In the genomic region with DNA sequence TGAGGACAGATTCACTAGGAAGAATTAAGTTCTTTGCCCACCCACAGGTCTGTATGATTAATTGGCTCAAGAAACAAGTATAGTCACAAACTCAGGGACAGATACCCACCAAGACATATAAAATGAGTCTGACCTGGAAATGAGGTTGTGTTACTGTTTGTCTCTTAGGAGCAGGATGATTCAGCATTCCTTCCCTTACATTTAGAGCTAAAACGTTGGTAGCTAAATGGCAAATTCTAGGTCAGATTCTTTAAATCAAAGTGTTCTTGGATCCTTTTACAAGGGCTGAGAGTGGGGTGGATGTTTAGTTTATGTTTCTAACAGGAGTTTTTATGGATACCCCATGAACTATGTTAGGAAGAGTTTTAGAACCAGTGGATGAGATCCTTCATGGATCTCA, we compare ENCODE assay signal across 1 cellular context.
TF ChIP-seq lines count a peak whose summit lies in the region.

No MANE protein-coding gene starts in this region.

TF ChIP-seq in HepG2, 621 proteins besides CTCF, POLR2A, EP300 and RAD21:
- TF ChIP-seq ZNF713 (CRISPR knock-in tag; IDR thresholded peaks at IDR 0.05) (no peak), ZNF7 (CRISPR knock-in tag; IDR thresholded peaks at IDR 0.05) (no peak), PHF5A (CRISPR knock-in tag; IDR thresholded peaks at IDR 0.05; ENCODE audit: low read depth, unreplicated experiment) (no peak), NFYC (CRISPR knock-in tag; IDR thresholded peaks at IDR 0.05) (no peak), ZNF432 (CRISPR knock-in tag; IDR thresholded peaks at IDR 0.05; ENCODE audit: borderline replicate concordance) (no peak), ETV5 (CRISPR knock-in tag; IDR thresholded peaks at IDR 0.05; ENCODE audit: borderline replicate concordance) (no peak), NFE2L2 (IDR thresholded peaks at IDR 0.05; ENCODE audit: low read length) (peak; percentile 58), NFE2 (CRISPR knock-in tag; IDR thresholded peaks at IDR 0.05) (peak; percentile 58; the same call in 1 of the 2 replicates), MAFK (conservative IDR thresholded peaks at IDR 0.05 in 1 of 2, IDR thresholded peaks at IDR 0.05 in 1 of 2; ENCODE audit: low read length in 2 of 2) (0 out of 4 replicates have a peak, but pooled peaks of 1 of the 2 experiments have one; percentile 1)
- TF ChIP-seq, protein P1, sequence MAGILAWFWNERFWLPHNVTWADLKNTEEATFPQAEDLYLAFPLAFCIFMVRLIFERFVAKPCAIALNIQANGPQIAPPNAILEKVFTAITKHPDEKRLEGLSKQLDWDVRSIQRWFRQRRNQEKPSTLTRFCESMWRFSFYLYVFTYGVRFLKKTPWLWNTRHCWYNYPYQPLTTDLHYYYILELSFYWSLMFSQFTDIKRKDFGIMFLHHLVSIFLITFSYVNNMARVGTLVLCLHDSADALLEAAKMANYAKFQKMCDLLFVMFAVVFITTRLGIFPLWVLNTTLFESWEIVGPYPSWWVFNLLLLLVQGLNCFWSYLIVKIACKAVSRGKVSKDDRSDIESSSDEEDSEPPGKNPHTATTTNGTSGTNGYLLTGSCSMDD (CRISPR knock-in tag; IDR thresholded peaks at IDR 0.05): no peak
- TF ChIP-seq, protein P2, sequence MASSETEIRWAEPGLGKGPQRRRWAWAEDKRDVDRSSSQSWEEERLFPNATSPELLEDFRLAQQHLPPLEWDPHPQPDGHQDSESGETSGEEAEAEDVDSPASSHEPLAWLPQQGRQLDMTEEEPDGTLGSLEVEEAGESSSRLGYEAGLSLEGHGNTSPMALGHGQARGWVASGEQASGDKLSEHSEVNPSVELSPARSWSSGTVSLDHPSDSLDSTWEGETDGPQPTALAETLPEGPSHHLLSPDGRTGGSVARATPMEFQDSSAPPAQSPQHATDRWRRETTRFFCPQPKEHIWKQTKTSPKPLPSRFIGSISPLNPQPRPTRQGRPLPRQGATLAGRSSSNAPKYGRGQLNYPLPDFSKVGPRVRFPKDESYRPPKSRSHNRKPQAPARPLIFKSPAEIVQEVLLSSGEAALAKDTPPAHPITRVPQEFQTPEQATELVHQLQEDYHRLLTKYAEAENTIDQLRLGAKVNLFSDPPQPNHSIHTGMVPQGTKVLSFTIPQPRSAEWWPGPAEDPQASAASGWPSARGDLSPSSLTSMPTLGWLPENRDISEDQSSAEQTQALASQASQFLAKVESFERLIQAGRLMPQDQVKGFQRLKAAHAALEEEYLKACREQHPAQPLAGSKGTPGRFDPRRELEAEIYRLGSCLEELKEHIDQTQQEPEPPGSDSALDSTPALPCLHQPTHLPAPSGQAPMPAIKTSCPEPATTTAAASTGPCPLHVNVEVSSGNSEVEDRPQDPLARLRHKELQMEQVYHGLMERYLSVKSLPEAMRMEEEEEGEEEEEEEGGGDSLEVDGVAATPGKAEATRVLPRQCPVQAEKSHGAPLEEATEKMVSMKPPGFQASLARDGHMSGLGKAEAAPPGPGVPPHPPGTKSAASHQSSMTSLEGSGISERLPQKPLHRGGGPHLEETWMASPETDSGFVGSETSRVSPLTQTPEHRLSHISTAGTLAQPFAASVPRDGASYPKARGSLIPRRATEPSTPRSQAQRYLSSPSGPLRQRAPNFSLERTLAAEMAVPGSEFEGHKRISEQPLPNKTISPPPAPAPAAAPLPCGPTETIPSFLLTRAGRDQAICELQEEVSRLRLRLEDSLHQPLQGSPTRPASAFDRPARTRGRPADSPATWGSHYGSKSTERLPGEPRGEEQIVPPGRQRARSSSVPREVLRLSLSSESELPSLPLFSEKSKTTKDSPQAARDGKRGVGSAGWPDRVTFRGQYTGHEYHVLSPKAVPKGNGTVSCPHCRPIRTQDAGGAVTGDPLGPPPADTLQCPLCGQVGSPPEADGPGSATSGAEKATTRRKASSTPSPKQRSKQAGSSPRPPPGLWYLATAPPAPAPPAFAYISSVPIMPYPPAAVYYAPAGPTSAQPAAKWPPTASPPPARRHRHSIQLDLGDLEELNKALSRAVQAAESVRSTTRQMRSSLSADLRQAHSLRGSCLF (CRISPR knock-in tag; IDR thresholded peaks at IDR 0.05; ENCODE audit: borderline replicate concordance): no peak
- TF ChIP-seq, protein P3, sequence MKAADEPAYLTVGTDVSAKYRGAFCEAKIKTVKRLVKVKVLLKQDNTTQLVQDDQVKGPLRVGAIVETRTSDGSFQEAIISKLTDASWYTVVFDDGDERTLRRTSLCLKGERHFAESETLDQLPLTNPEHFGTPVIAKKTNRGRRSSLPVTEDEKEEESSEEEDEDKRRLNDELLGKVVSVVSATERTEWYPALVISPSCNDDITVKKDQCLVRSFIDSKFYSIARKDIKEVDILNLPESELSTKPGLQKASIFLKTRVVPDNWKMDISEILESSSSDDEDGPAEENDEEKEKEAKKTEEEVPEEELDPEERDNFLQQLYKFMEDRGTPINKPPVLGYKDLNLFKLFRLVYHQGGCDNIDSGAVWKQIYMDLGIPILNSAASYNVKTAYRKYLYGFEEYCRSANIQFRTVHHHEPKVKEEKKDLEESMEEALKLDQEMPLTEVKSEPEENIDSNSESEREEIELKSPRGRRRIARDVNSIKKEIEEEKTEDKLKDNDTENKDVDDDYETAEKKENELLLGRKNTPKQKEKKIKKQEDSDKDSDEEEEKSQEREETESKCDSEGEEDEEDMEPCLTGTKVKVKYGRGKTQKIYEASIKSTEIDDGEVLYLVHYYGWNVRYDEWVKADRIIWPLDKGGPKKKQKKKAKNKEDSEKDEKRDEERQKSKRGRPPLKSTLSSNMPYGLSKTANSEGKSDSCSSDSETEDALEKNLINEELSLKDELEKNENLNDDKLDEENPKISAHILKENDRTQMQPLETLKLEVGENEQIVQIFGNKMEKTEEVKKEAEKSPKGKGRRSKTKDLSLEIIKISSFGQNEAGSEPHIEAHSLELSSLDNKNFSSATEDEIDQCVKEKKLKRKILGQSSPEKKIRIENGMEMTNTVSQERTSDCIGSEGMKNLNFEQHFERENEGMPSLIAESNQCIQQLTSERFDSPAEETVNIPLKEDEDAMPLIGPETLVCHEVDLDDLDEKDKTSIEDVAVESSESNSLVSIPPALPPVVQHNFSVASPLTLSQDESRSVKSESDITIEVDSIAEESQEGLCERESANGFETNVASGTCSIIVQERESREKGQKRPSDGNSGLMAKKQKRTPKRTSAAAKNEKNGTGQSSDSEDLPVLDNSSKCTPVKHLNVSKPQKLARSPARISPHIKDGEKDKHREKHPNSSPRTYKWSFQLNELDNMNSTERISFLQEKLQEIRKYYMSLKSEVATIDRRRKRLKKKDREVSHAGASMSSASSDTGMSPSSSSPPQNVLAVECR (CRISPR knock-in tag; IDR thresholded peaks at IDR 0.05; ENCODE audit: borderline replicate concordance): no peak
